Comparison of ENCODE assay signal across 8 cellular contexts in the genomic region with DNA sequence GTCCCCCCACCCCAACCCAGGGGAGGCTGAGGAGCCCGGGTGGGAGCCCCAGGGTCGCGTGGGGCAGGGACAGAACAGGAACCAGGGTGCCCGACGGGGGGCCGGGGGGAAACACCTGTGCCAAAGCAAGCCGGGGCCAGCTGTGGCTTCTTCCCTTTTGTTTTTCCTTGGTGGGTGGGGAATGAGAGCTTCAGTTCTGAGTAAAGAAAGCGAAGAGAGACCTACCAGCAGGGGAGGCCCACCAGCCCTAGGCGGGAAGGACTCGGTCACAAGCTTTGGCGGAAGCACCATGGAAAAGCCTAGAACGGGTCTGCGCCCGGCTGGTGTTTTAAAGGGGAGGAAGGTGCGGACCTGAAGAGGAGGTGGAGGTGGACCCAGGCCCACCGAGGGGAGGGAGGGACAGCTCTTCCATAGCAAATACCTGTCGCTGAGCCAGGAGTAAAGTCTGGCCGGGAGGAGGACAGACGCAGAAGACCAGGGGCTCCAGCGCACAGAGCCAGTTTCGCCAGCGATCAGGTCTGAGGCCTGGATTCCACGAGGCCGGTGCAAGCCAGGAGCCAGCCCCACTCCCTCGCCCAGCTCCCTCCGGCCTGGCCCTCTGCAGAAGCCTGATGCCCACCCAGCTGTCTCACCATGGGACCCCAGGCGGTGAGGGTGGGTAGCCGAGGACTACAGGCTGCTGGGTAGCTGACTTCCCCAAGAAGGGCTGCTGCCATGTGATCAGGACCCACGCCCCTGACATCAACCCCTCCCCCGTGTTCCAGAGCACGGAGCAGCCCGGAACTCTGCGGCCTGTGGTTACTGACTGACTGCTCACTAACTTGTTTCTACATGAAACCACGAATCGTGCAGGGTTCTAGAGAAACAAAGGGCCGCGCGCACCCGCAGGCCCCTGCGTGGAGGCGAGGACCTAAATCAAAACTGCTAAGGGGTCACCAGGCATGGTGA. TPM values are rescaled to one million over a fixed set of nuclear protein-coding genes. Genes with fewer than 3 reads are reported as not detected.
DNase-seq lines count a peak whose midpoint lies in the region; ATAC-seq and TF ChIP-seq lines count a peak whose summit lies in the region.

No MANE protein-coding gene starts in this region.

- H3K4me3 Mint-ChIP-seq in nephron progenitor cell, result peak overlapping the region; percentile 74

- peaks cover 2% of the 10 kb centered on the region for H3K27me3 Mint-ChIP-seq in nephron progenitor cell (ENCODE audit: low read depth, poor library complexity)

- no peaks in the 10 kb centered on the region for H3K27me3 ChIP-seq in H7 (ENCODE audit: control insufficient read depth, insufficient read depth, low read length)

- H3K27ac ChIP-seq in substantia nigra (ENCODE audit: low read depth, low read length, poor library complexity, severe bottlenecking), result peak overlapping the region; percentile 96

- H3K9me3 Mint-ChIP-seq in nephron progenitor cell, result no peaks in the 10 kb centered on the region

- DNase-seq in H7 (peak; percentile 87), NAMALWA (ENCODE audit: low spot score) (peak; percentile 93), nephron progenitor cell (no peak), substantia nigra (lab: John Stamatoyannopoulos, UW) (peak in 35 of 49 donors; percentile 13 to 74 (median 42)), NCI-H1092 treated with DMSO at 0.1 percent for 48 hours (lab: John Stamatoyannopoulos, UW) (no peak)
- DNase-seq in activated CD8-positive, alpha-beta memory T cell treated with anti-CD3 and anti-CD28 coated beads, Interleukin-2, amount 50 U/mL, for 48 hours, result peak; percentile 91

- no peak for TF ChIP-seq CTCF in nephron progenitor cell (IDR thresholded peaks at IDR 0.05)

- ATAC-seq in esophagus mucosa, result peak; percentile 65

- H3K4me3 ChIP-seq in GM08714 (ENCODE audit: low read length) (peak overlapping the region; percentile 63; the same call in 1 of the 2 replicates), H7 (ENCODE audit: insufficient read depth, low read depth, low read length) (peak overlapping the region; percentile 45)

- no peaks in the 10 kb centered on the region; the same call in none of the 2 replicates for H3K36me3 ChIP-seq in H7 (replicated peaks; ENCODE audit: control insufficient read depth, insufficient read depth, low read length)

- peak overlapping the region; percentile 59 for H3K27ac Mint-ChIP-seq in nephron progenitor cell

- H3K36me3 Mint-ChIP-seq in nephron progenitor cell (ENCODE audit: low read depth), result peaks cover 21% of the 10 kb centered on the region

- peaks cover 82% of the 10 kb centered on the region for H3K4me1 Mint-ChIP-seq in nephron progenitor cell

RNA-seq across cellular contexts. Expression of a gene that starts 0.8 kb away (rescaled TPM):
- 76.1 and 77.8 TPM in 2 replicates for total RNA-seq in H7 (2014; rRNA removed; shearing (Covaris generic))
- total RNA-seq in esophagus mucosa, result 64.6 TPM

RNA-seq across cellular contexts. Expression of a gene that starts 57.6 kb away (rescaled TPM):
- 20.6 and 31.1 TPM in 2 replicates for total RNA-seq in H7 (2014; rRNA removed; shearing (Covaris generic))
- total RNA-seq in esophagus mucosa, result 12.9 TPM

Comparison
In these comparisons a context has a peak if more than half of its experiments do, and no peak if none do; other contexts are left out.
1. DNase-seq: peak in H7 (single experiment), NAMALWA (single experiment), activated CD8-positive, alpha-beta memory T cell treated with anti-CD3 and anti-CD28 coated beads, Interleukin-2, amount 50 U/mL, for 48 hours (single experiment) and substantia nigra (35 of 49); none in nephron progenitor cell (single experiment) and NCI-H1092 treated with DMSO at 0.1 percent for 48 hours (single experiment).